Comparison of ENCODE assay signal across 11 cellular contexts in genomic region chr16:89484088-89484501, GRCh38. TPM values are rescaled to one million over a fixed set of nuclear protein-coding genes. Genes with fewer than 3 reads are reported as not detected.
DNase-seq lines count a peak whose midpoint lies in the region; ATAC-seq and TF ChIP-seq lines count a peak whose summit lies in the region.
"Had no signal": no experiment of that assay in that cellular context is flagged by ENCODE, and none has a peak within 500 bp of the region (broad histone marks: within the 10 kb centered on the region; RNA-seq: fewer than 3 reads in every experiment).

No MANE protein-coding gene starts in this region.

- H3K27ac ChIP-seq in BLaER1 treated with 17β-estradiol and CSF1 and Interleukin-3, amounts not matched to agents 10 nM and 100 nM, result peak overlapping the region; percentile 37 to 99 (median 98); a peak in 21 of 22 replicates
- H3K27ac ChIP-seq in IMR-90 (ENCODE audit: insufficient read depth, low read length), result no peak overlapping the region
- H3K27ac ChIP-seq: HL-60 had no signal

- in situ Hi-C loops in IMR-90 (cut with MboI; ENCODE audit: low sequenced_read_pairs), result no loop called here

- H3K18ac ChIP-seq in IMR-90 (ENCODE audit: low read depth, low read length), result no peak overlapping the region

- no CpG with 5 or more reads among the region's 2 CpGs for WGBS in IMR-90 (ENCODE audit: extremely low coverage in 2 of 2, insufficient read length in 1 of 2), 2 experiments

- no peak for TF ChIP-seq POLR2A in IMR-90 (IDR thresholded peaks at IDR 0.05; ENCODE audit: low read depth, low read length)

- POLR2A ChIA-PET in IMR-90 (lab: Charles Lee; ENCODE audit: unreplicated experiment), result no interaction called here

- H3K9me3 Mint-ChIP-seq in activated T-helper 1 cell treated with anti-CD3 and anti-CD28 coated beads, Interleukin-12 subunit alpha, Interleukin-12 subunit beta, Interleukin-2, Interleukin-4 antibody, amounts not matched to agents 30 ng/mL and 10 ng/mL and 1 ng/mL, durations not matched to agents 14 hours and 24 hours and 36 hours, result no peaks in the 10 kb centered on the region
- H3K9me3 Mint-ChIP-seq in naive B cell, result no peaks in the 10 kb centered on the region

- no peak overlapping the region for H2BK5ac ChIP-seq in IMR-90 (ENCODE audit: low read depth, low read length, poor library complexity, severe bottlenecking)

- H4K8ac ChIP-seq in IMR-90 (ENCODE audit: low read depth in 2 of 2, low read length in 2 of 2), result no peak overlapping the region

- H3K14ac ChIP-seq in IMR-90 (replicated peaks; ENCODE audit: low read depth, low read length), result no peak overlapping the region

- no peak for TF ChIP-seq CTCF in IMR-90 (conservative IDR thresholded peaks at IDR 0.05; ENCODE audit: low read depth, low read length)

- no peak overlapping the region for H2BK120ac ChIP-seq in IMR-90 (ENCODE audit: low read depth, low read length)

- peaks cover 5 to 48% (median 28%) of the 10 kb centered on the region in 11 experiments; a peak in 15 of 22 replicates for H3K36me3 ChIP-seq in BLaER1 treated with 17β-estradiol and CSF1 and Interleukin-3, amounts not matched to agents 10 nM and 100 nM
- H3K36me3 ChIP-seq in IMR-90 (ENCODE audit: control insufficient read depth, insufficient read depth, low read length), result no peaks in the 10 kb centered on the region

- peak overlapping the region; percentile 83 for H3K4me3 Mint-ChIP-seq in activated T-helper 1 cell treated with anti-CD3 and anti-CD28 coated beads, Interleukin-12 subunit alpha, Interleukin-12 subunit beta, Interleukin-2, Interleukin-4 antibody, amounts not matched to agents 30 ng/mL and 10 ng/mL and 1 ng/mL, durations not matched to agents 14 hours and 24 hours and 36 hours
- peak overlapping the region; percentile 63 to 90 (median 82) for H3K4me3 Mint-ChIP-seq in naive B cell

- H3K79me1 ChIP-seq in IMR-90 (ENCODE audit: low read depth in 1 of 2, low read length in 2 of 2), result peaks cover 0 to 66% of the 10 kb centered on the region in 2 experiments; a peak in 2 of 4 replicates

- peaks cover 31% of the 10 kb centered on the region for H3K36me3 Mint-ChIP-seq in activated T-helper 1 cell treated with anti-CD3 and anti-CD28 coated beads, Interleukin-12 subunit alpha, Interleukin-12 subunit beta, Interleukin-2, Interleukin-4 antibody, amounts not matched to agents 30 ng/mL and 10 ng/mL and 1 ng/mL, durations not matched to agents 14 hours and 24 hours and 36 hours (ENCODE audit: low read depth)
- H3K36me3 Mint-ChIP-seq in naive B cell, result peaks cover 0 to 7% of the 10 kb centered on the region in 2 donors

- no peak overlapping the region for H4K91ac ChIP-seq in IMR-90 (ENCODE audit: insufficient read depth, low read depth, low read length)

- H3K23ac ChIP-seq in IMR-90 (ENCODE audit: low read depth, low read length), result no peak overlapping the region

- no TSS peak for BruUV-seq in IMR-90 (replicated peaks; lab: Mats Ljungman, UMichigan)

- no peak for ATAC-seq in IMR-90 (ENCODE audit: low read depth)
- ATAC-seq in naive B cell (ENCODE audit: low read depth in 2 of 2), result no peak
- no peak for ATAC-seq in GM18870 (IDR thresholded peaks at IDR 0.05; ENCODE audit: unreplicated experiment)

- H3K27ac Mint-ChIP-seq in activated T-helper 1 cell treated with anti-CD3 and anti-CD28 coated beads, Interleukin-12 subunit alpha, Interleukin-12 subunit beta, Interleukin-2, Interleukin-4 antibody, amounts not matched to agents 30 ng/mL and 10 ng/mL and 1 ng/mL, durations not matched to agents 14 hours and 24 hours and 36 hours, result peak overlapping the region; percentile 91
- H3K27ac Mint-ChIP-seq in naive B cell, result peak overlapping the region; percentile 59 to 99 (median 95)

- H2BK15ac ChIP-seq in IMR-90 (ENCODE audit: low read depth, low read length), result no peak overlapping the region

- dilution Hi-C loops in IMR-90 (cut with HindIII; ENCODE audit: low sequenced_read_pairs, unreplicated experiment), result no loop called here

- H3K27me3 ChIP-seq in BLaER1 treated with 17β-estradiol and CSF1 and Interleukin-3, amounts not matched to agents 10 nM and 100 nM, result no peaks in the 10 kb centered on the region
- no peaks in the 10 kb centered on the region for H3K27me3 ChIP-seq in IMR-90 (ENCODE audit: control insufficient read depth, insufficient read depth, low read length)

- peaks cover 47% of the 10 kb centered on the region for H3K9me1 ChIP-seq in IMR-90 (ENCODE audit: insufficient read depth, low read length)

- H3K4me1 ChIP-seq in BLaER1 treated with 17β-estradiol and CSF1 and Interleukin-3, amounts not matched to agents 10 nM and 100 nM, result peaks cover 95 to 98% (median 97%) of the 10 kb centered on the region in 10 experiments
- peaks cover 27% of the 10 kb centered on the region for H3K4me1 ChIP-seq in IMR-90 (ENCODE audit: control insufficient read depth, insufficient read depth, low read length)

- CTCF ChIA-PET in IMR-90 (lab: Yijun Ruan, JAX), result no interaction called here

- DNase-seq in IMR-90, result no peak
- no peak for DNase-seq in activated T-helper 1 cell treated with anti-CD3 and anti-CD28 coated beads, Interleukin-12 subunit alpha, Interleukin-12 subunit beta, Interleukin-2, Interleukin-4 antibody, amounts not matched to agents 30 ng/mL and 10 ng/mL and 1 ng/mL, durations not matched to agents 14 hours and 24 hours and 36 hours (ENCODE audit: low spot score)
- DNase-seq in naive B cell, result peak; percentile 52
- no peak for DNase-seq in NCI-H2107 treated with DMSO at 0.1 percent for 48 hours (lab: John Stamatoyannopoulos, UW; ENCODE audit: unreplicated experiment)
- no peak for DNase-seq in amniotic stem cell (lab: John Stamatoyannopoulos, UW)
- no peak for DNase-seq in NCI-H446 treated with DMSO at 0.1 percent for 48 hours (lab: John Stamatoyannopoulos, UW)
- DNase-seq: hippocampal formation, NCI-H1105 treated with DMSO at 0.1 percent for 48 hours had no signal

- peak overlapping the region in 8 of 10 experiments; percentile 12 to 58 (median 39); a peak in 14 of 20 replicates for H3K4me3 ChIP-seq in BLaER1 treated with 17β-estradiol and CSF1 and Interleukin-3, amounts not matched to agents 10 nM and 100 nM
- no peak overlapping the region for H3K4me3 ChIP-seq in IMR-90 (ENCODE audit: insufficient read depth, low read depth, low read length)

- no peak overlapping the region for H2BK20ac ChIP-seq in IMR-90 (ENCODE audit: low read depth, low read length)

- H3K9ac ChIP-seq in BLaER1 treated with 17β-estradiol and CSF1 and Interleukin-3, amounts not matched to agents 10 nM and 100 nM, result peak overlapping the region; percentile 59 to 100 (median 69); a peak in 20 of 22 replicates
- H3K9ac ChIP-seq in IMR-90 (ENCODE audit: low read depth, low read length), result no peak overlapping the region

- no peak overlapping the region for H2AK9ac ChIP-seq in IMR-90 (replicated peaks; ENCODE audit: low read depth, low read length, poor library complexity)

- H3K4me2 ChIP-seq in BLaER1 treated with 17β-estradiol and CSF1 and Interleukin-3, amounts not matched to agents 10 nM and 100 nM, result peak overlapping the region; percentile 81 to 100 (median 92)
- H3K4me2 ChIP-seq in IMR-90 (ENCODE audit: low read depth, low read length), result no peak overlapping the region

- H2AK5ac ChIP-seq in IMR-90 (ENCODE audit: low read depth, low read length), result no peak overlapping the region

- H3K27me3 Mint-ChIP-seq in activated T-helper 1 cell treated with anti-CD3 and anti-CD28 coated beads, Interleukin-12 subunit alpha, Interleukin-12 subunit beta, Interleukin-2, Interleukin-4 antibody, amounts not matched to agents 30 ng/mL and 10 ng/mL and 1 ng/mL, durations not matched to agents 14 hours and 24 hours and 36 hours (ENCODE audit: insufficient read depth), result no peaks in the 10 kb centered on the region
- peaks cover 0 to 2% (median 0%) of the 10 kb centered on the region in 3 donors for H3K27me3 Mint-ChIP-seq in naive B cell

- no peak overlapping the region for H3K4ac ChIP-seq in IMR-90 (ENCODE audit: low read depth, low read length)

- H4K5ac ChIP-seq in IMR-90 (ENCODE audit: low read depth, low read length), result no peak overlapping the region

- TF ChIP-seq RAD21 in IMR-90 (IDR thresholded peaks at IDR 0.05; ENCODE audit: low read length), result no peak

- intact Hi-C loops in IMR-90 (cut with micrococcal nuclease), result no loop called here
- intact Hi-C loops in activated T-helper 1 cell treated with anti-CD3 and anti-CD28 coated beads, Interleukin-12 subunit alpha, Interleukin-12 subunit beta, Interleukin-2, Interleukin-4 antibody, amounts not matched to agents 30 ng/mL and 10 ng/mL and 1 ng/mL, durations not matched to agents 14 hours and 24 hours and 36 hours (cut with micrococcal nuclease), result loop anchor here (1.0 to 2.0 kb wide), 3 partner anchors 44 to 159 kb away; no protein-coding TSS in a partner anchor

- H3K9me3 ChIP-seq in BLaER1 treated with 17β-estradiol and CSF1 and Interleukin-3, amounts not matched to agents 10 nM and 100 nM (replicated peaks in 1 of 11), result no peaks in the 10 kb centered on the region
- no peaks in the 10 kb centered on the region for H3K9me3 ChIP-seq in IMR-90 (ENCODE audit: control insufficient read depth, insufficient read depth, low read length)

- peaks cover 87% of the 10 kb centered on the region for H3K4me1 Mint-ChIP-seq in activated T-helper 1 cell treated with anti-CD3 and anti-CD28 coated beads, Interleukin-12 subunit alpha, Interleukin-12 subunit beta, Interleukin-2, Interleukin-4 antibody, amounts not matched to agents 30 ng/mL and 10 ng/mL and 1 ng/mL, durations not matched to agents 14 hours and 24 hours and 36 hours (ENCODE audit: low read depth)
- peaks cover 77 to 91% (median 81%) of the 10 kb centered on the region in 3 donors for H3K4me1 Mint-ChIP-seq in naive B cell

- H2AFZ ChIP-seq in IMR-90 (replicated peaks; ENCODE audit: low read length, poor library complexity), result no peak overlapping the region

- H4K20me1 ChIP-seq in BLaER1 treated with 17β-estradiol and CSF1 and Interleukin-3, amounts not matched to agents 10 nM and 100 nM, result peaks cover 98 to 100% (median 99%) of the 10 kb centered on the region in 11 experiments
- peaks cover 98% of the 10 kb centered on the region for H4K20me1 ChIP-seq in IMR-90 (ENCODE audit: insufficient read depth, low read length)

- no peak overlapping the region for H3K56ac ChIP-seq in IMR-90 (ENCODE audit: extremely low read depth, insufficient read depth, low read length)

RNA-seq across cellular contexts. Expression of gene ANKRD11, which starts 6.3 kb away (rescaled TPM):
- total RNA-seq in IMR-90 (2012; rRNA removed), result 28.1 and 46.8 TPM in 2 replicates
- polyA plus RNA-seq in IMR-90 (2012; rRNA removed) (67.8 and 71.9 TPM in 2 replicates), naive B cell (ENCODE audit: low read depth in 6 of 6) (10 to 100 TPM in 3 of 6 donors, 1 to 10 TPM in 2, under 1 TPM in 1; 0.78 to 24.8 (median 10.1) TPM)
- polyA plus RNA-seq in IMR-90 (2012; cell fraction: cytosol; rRNA removed), result 50.6 and 79.2 TPM in 2 replicates
- 174 and 231 TPM in 2 replicates for polyA plus RNA-seq in IMR-90 (2012; cell fraction: nucleus; rRNA removed; ENCODE audit: low replicate concordance)
- 176 and 179 TPM in 2 replicates for total RNA-seq in activated T-helper 1 cell treated with anti-CD3 and anti-CD28 coated beads, Interleukin-12 subunit alpha, Interleukin-12 subunit beta, Interleukin-2, Interleukin-4 antibody, amounts not matched to agents 30 ng/mL and 10 ng/mL and 1 ng/mL, durations not matched to agents 14 hours and 24 hours and 36 hours

RNA-seq across cellular contexts. Expression of gene SPG7, which starts 24.1 kb away (rescaled TPM):
- total RNA-seq in IMR-90 (2012; rRNA removed), result 95.3 and 96.8 TPM in 2 replicates
- polyA plus RNA-seq in IMR-90 (2012; rRNA removed), result 82.8 and 94.6 TPM in 2 replicates
- polyA plus RNA-seq in IMR-90 (2012; cell fraction: cytosol; rRNA removed), result 49.9 and 71.5 TPM in 2 replicates
- 594 and 800 TPM in 2 replicates for polyA plus RNA-seq in IMR-90 (2012; cell fraction: nucleus; rRNA removed; ENCODE audit: low replicate concordance)
- 106 and 112 TPM in 2 replicates for total RNA-seq in activated T-helper 1 cell treated with anti-CD3 and anti-CD28 coated beads, Interleukin-12 subunit alpha, Interleukin-12 subunit beta, Interleukin-2, Interleukin-4 antibody, amounts not matched to agents 30 ng/mL and 10 ng/mL and 1 ng/mL, durations not matched to agents 14 hours and 24 hours and 36 hours
- polyA plus RNA-seq in naive B cell (ENCODE audit: low read depth in 6 of 6), result 10 to 100 TPM; 34.8 to 54.1 (median 40.0) TPM
